Comparison of ENCODE assay signal across 15 cellular contexts in genomic region chr12:10184261-10184843, GRCh38. TPM values are rescaled to one million over a fixed set of nuclear protein-coding genes. Genes with fewer than 3 reads are reported as not detected.
DNase-seq lines count a peak whose midpoint lies in the region; ATAC-seq and TF ChIP-seq lines count a peak whose summit lies in the region.
"Had no signal": no experiment of that assay in that cellular context is flagged by ENCODE, and none has a peak within 500 bp of the region (broad histone marks: within the 10 kb centered on the region; RNA-seq: fewer than 3 reads in every experiment).

No MANE protein-coding gene starts in this region.

- H3K9ac ChIP-seq in fibroblast of lung (ENCODE audit: insufficient read depth, low read length) = no peak overlapping the region

- H3K27me3 ChIP-seq in fibroblast of lung (ENCODE audit: control insufficient read depth, insufficient read depth, low read length) (no peaks in the 10 kb centered on the region), aorta (ENCODE audit: control insufficient read depth in 1 of 2, insufficient read depth in 2 of 2, low read length in 1 of 2) (no peaks in the 10 kb centered on the region)

- no peak overlapping the region for H2AFZ ChIP-seq in fibroblast of lung (ENCODE audit: low read length)

- no peaks in the 10 kb centered on the region for H3K36me3 ChIP-seq in fibroblast of lung (ENCODE audit: control insufficient read depth, insufficient read depth, low read length)
- H3K36me3 ChIP-seq in aorta (ENCODE audit: control insufficient read depth in 1 of 2, insufficient read depth in 2 of 2, low read length in 1 of 2) = no peaks in the 10 kb centered on the region

- ATAC-seq in sciatic nerve = peak; percentile 76
- ATAC-seq in HG02759 (IDR thresholded peaks at IDR 0.05; ENCODE audit: unreplicated experiment) = no peak
- no peak for ATAC-seq in aorta (ENCODE audit: low FRiP score)
- no peak for ATAC-seq in GM18498 (IDR thresholded peaks at IDR 0.05; ENCODE audit: unreplicated experiment)

- H3K4me2 ChIP-seq in fibroblast of lung (ENCODE audit: extremely low read depth, insufficient read depth, low read length) = peak overlapping the region; percentile 82

- H3K79me2 ChIP-seq in fibroblast of lung (ENCODE audit: control insufficient read depth, insufficient read depth, low read length) = no peaks in the 10 kb centered on the region

- H3K9me3 ChIP-seq in fibroblast of lung (ENCODE audit: control insufficient read depth, insufficient read depth, low read depth, low read length) = no peaks in the 10 kb centered on the region
- H3K9me3 ChIP-seq in aorta (ENCODE audit: control insufficient read depth, low read length) = no peaks in the 10 kb centered on the region

- intact Hi-C loops in sciatic nerve (cut with DNase I) = no loop called here
- intact Hi-C loops in aorta (cut with DNase I) = no loop called here

- H4K20me1 ChIP-seq in fibroblast of lung (ENCODE audit: control insufficient read depth, extremely low read depth, insufficient read depth, low read length) = no peaks in the 10 kb centered on the region

- no peak overlapping the region for H3K4me3 ChIP-seq in fibroblast of lung (replicated peaks in 1 of 4; ENCODE audit: control extremely low read depth in 1 of 4, insufficient read depth in 1 of 4, low read depth in 3 of 4, low read length in 4 of 4)
- no peak overlapping the region for H3K4me3 ChIP-seq in aorta (ENCODE audit: low read length in 2 of 2)

- 72 to 73% methylated on average over 7 of the region's 7 CpGs for WGBS in aorta, 2 donors

- peak; percentile 70 for DNase-seq in EL
- peak; percentile 85 for DNase-seq in MV-4-11 (lab: John Stamatoyannopoulos, UW)
- peak; percentile 17 to 98 for DNase-seq in fibroblast of lung (ENCODE audit: low read depth in 2 of 2)
- DNase-seq in sciatic nerve (ENCODE audit: low spot score) = no peak
- DNase-seq in aorta = no peak
- DNase-seq: activated CD8-positive, alpha-beta memory T cell treated with anti-CD3 and anti-CD28 coated beads, Interleukin-2, amount 50 U/mL, for 4 hours; activated naive CD8-positive, alpha-beta T cell treated with anti-CD3 and anti-CD28 coated beads, Interleukin-2, amount 10 ng/mL, durations not matched to agents 7 days and 5 days; foreskin melanocyte; islet precursor cell; KG1; NCI-H1694 treated with DMSO at 0.1 percent for 48 hours had no signal

- no peak for TF ChIP-seq CTCF in fibroblast of lung (conservative IDR thresholded peaks at IDR 0.05 in 1 of 2, IDR thresholded peaks at IDR 0.05 in 1 of 2; ENCODE audit: low read depth in 1 of 2, low read length in 2 of 2)

- H3K4me1 ChIP-seq in fibroblast of lung (ENCODE audit: control insufficient read depth, extremely low read depth, insufficient read depth, low read length) (peaks cover 31% of the 10 kb centered on the region), aorta (ENCODE audit: control insufficient read depth in 1 of 2, insufficient read depth in 2 of 2, low read length in 2 of 2) (no peaks in the 10 kb centered on the region)

- H3K27ac ChIP-seq in fibroblast of lung (ENCODE audit: insufficient read depth, low read length) = peak overlapping the region; percentile 67
- no peak overlapping the region for H3K27ac ChIP-seq in aorta (ENCODE audit: low read depth in 1 of 2, low read length in 2 of 2)
- H3K27ac ChIP-seq: VCaP had no signal

RNA-seq across cellular contexts. Expression of gene TMEM52B, which starts 5.5 kb away (rescaled TPM):
- under 0.01 and 0.50 TPM in 2 replicates for total RNA-seq in fibroblast of lung
- polyA plus RNA-seq in fibroblast of lung = 0.53 and 5.7 TPM in 2 replicates
- polyA plus RNA-seq in fibroblast of lung (2012) = 0.61 and 4.1 TPM in 2 replicates
- polyA minus RNA-seq in fibroblast of lung (ENCODE audit: low replicate concordance) = 32.8 TPM in 1 of 2 replicates, not detected in the other
- 0.45 TPM for total RNA-seq in sciatic nerve
- under 1 TPM; 0.13 to 0.27 TPM for total RNA-seq in aorta
- under 1 TPM; 0.05 to 0.63 TPM for polyA plus RNA-seq in aorta
- total RNA-seq: activated naive CD8-positive, alpha-beta T cell treated with anti-CD3 and anti-CD28 coated beads, Interleukin-2, amount 10 ng/mL, durations not matched to agents 7 days and 5 days had no signal

RNA-seq across cellular contexts. Expression of gene OLR1, which starts 12.4 kb away (rescaled TPM):
- total RNA-seq in fibroblast of lung (0.26 and 1.2 TPM in 2 replicates), sciatic nerve (33.1 TPM), aorta (1 to 10 TPM; 8.4 to 9.3 TPM)
- polyA plus RNA-seq in fibroblast of lung (3.2 and 27.4 TPM in 2 replicates), aorta (1 to 10 TPM in 1 of 2 donors, not detected in 1; 4.4 TPM)
- 1.5 and 14.3 TPM in 2 replicates for polyA plus RNA-seq in fibroblast of lung (2012)
- 6.0 TPM in 1 of 2 replicates, not detected in the other for polyA minus RNA-seq in fibroblast of lung (ENCODE audit: low replicate concordance)
- total RNA-seq: activated naive CD8-positive, alpha-beta T cell treated with anti-CD3 and anti-CD28 coated beads, Interleukin-2, amount 10 ng/mL, durations not matched to agents 7 days and 5 days; SK-MEL-5 had no signal

RNA-seq across cellular contexts. Expression of gene GABARAPL1, which starts 28.3 kb away (rescaled TPM):
- total RNA-seq in fibroblast of lung = 105 and 186 TPM in 2 replicates
- 68.1 and 363 TPM in 2 replicates for polyA plus RNA-seq in fibroblast of lung
- 57.3 and 279 TPM in 2 replicates for polyA plus RNA-seq in fibroblast of lung (2012)
- polyA minus RNA-seq in fibroblast of lung (ENCODE audit: low replicate concordance) = 29.3 and 97.1 TPM in 2 replicates
- total RNA-seq in sciatic nerve = 167 TPM
- 100 to 1,000 TPM; 103 to 111 TPM for total RNA-seq in aorta
- 10 to 100 TPM; 74.5 to 84.1 TPM for polyA plus RNA-seq in aorta

RNA-seq across cellular contexts. Expression of gene CLEC7A, which starts 54.4 kb away (rescaled TPM):
- total RNA-seq in fibroblast of lung = not detected in 2 replicates
- polyA plus RNA-seq in fibroblast of lung = 0.03 TPM in 1 of 2 replicates, not detected in the other
- polyA plus RNA-seq in fibroblast of lung (2012) = not detected in 2 replicates
- polyA minus RNA-seq in fibroblast of lung (ENCODE audit: low replicate concordance) = not detected in 2 replicates
- total RNA-seq in sciatic nerve = 32.4 TPM
- total RNA-seq in aorta = 10 to 100 TPM; 25.8 to 33.5 TPM
- 1 to 10 TPM; 2.9 to 4.8 TPM for polyA plus RNA-seq in aorta
- total RNA-seq: SK-MEL-5 had no signal

Comparison
In these comparisons a context has a peak if more than half of its experiments do, and no peak if none do; other contexts are left out.
1. DNase-seq: peak in EL (single experiment), MV-4-11 (single experiment) and fibroblast of lung (2 of 2); none in sciatic nerve (single experiment) and aorta (0 of 2).